Comparison of ENCODE assay signal across 27 cellular contexts in the genomic region with DNA sequence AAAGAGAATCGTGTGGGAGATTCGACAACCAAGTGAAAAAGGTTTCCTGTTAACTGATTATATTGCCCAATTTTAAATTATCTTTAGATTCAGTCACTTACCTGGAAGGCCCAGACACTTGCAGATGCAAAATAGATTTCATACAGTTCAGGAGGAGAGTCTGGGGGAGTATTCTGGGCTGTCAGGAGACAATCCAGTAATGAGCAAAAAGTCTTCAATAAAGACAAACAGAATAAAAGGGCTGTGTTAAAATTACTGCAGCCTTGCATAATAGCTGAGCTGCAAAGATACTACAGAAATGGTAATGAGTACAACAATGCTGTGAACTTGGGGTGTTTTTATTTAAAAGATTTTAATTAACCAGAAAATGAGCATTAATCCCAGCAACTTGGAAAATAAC.
"Had no signal": no experiment of that assay in that cellular context is flagged by ENCODE, and none has a peak within 500 bp of the region (broad histone marks: within the 10 kb centered on the region; RNA-seq: fewer than 3 reads in every experiment).

No MANE protein-coding gene starts in this region.

- H3K27ac ChIP-seq: stomach, suprapubic skin, testis, thoracic aorta, thyroid gland, tibial artery, tibial nerve, transverse colon, upper lobe of left lung, upper lobe of right lung, uterus, vagina had no signal

- H3K9me3 ChIP-seq: stomach, suprapubic skin, testis, thoracic aorta, thyroid gland, tibial artery, tibial nerve, transverse colon, upper lobe of left lung, upper lobe of right lung, uterus, vagina had no signal

- FAIRE-seq: urothelium cell line had no signal

- ATAC-seq: stimulated activated effector memory CD8-positive, alpha-beta T cell treated with anti-CD3 and anti-CD28 coated beads, Interleukin-12 subunit alpha, Interleukin-12 subunit beta, amount 100 ng/mL, for 72 hours; stimulated activated memory B cell treated with anti-CD40 and anti-IgM and Interleukin-4, amounts not matched to agents 10 μg/mL and 1 μg/mL and 100 μg/mL, for 72 hours; stimulated activated naive B cell treated with anti-CD40 and anti-IgM and Interleukin-4, amounts not matched to agents 10 μg/mL and 1 μg/mL and 100 μg/mL, for 72 hours; stimulated activated naive CD8-positive, alpha-beta T cell treated with anti-CD3 and anti-CD28 coated beads, Interleukin-15, amount 100 ng/mL, for 72 hours; stimulated activated naive CD8-positive, alpha-beta T cell treated with anti-CD3 and anti-CD28 coated beads, Interleukin-15, Interleukin-2, amounts not matched to agents 100 U/mL and 50 U/mL, for 24 hours; upper lobe of right lung had no signal

- H3K36me3 ChIP-seq: stomach, suprapubic skin, thoracic aorta, thyroid gland, tibial artery, tibial nerve, transverse colon, upper lobe of left lung, upper lobe of right lung, uterus, vagina had no signal

- DNase-seq: stimulated activated CD4-positive, alpha-beta T cell treated with anti-CD3 and anti-CD28 coated beads, Interleukin-2, amount 100 ng/mL, for 48 hours; stimulated activated CD4-positive, alpha-beta T cell treated with anti-CD3 and anti-CD28 coated beads, Interleukin-4, amount 100 ng/mL, for 1 hour; stimulated activated CD4-positive, alpha-beta T cell treated with anti-CD3 and anti-CD28 coated beads, Interleukin-4, amount 100 ng/mL, for 24 hours; stimulated activated CD4-positive, alpha-beta T cell treated with anti-CD3 and anti-CD28 coated beads, Interleukin-4, amount 100 ng/mL, for 4 hours; stimulated activated CD8-positive, alpha-beta memory T cell treated with anti-CD3 and anti-CD28 coated beads, Interleukin-4, amount 100 ng/mL, for 48 hours; stimulated activated naive B cell treated with anti-CD40 and anti-IgM and Interleukin-4, amounts not matched to agents 10 μg/mL and 1 μg/mL and 100 μg/mL, for 72 hours; stimulated activated naive CD4-positive, alpha-beta T cell; stimulated activated naive CD4-positive, alpha-beta T cell treated with Interleukin-2 at 50 U/mL for 16 hours; stimulated activated naive CD8-positive, alpha-beta T cell treated with anti-CD3 and anti-CD28 coated beads, Interleukin-15, amount 100 ng/mL, for 72 hours; stimulated activated naive CD8-positive, alpha-beta T cell treated with anti-CD3 and anti-CD28 coated beads, Interleukin-15, Interleukin-2, amounts not matched to agents 100 U/mL and 50 U/mL, for 24 hours; stomach; substantia nigra; testis; thyroid gland; tibial artery; transverse colon; trophoblast cell; upper lobe of left lung; upper lobe of right lung; uterus had no signal

- H3K4me3 ChIP-seq: stomach, suprapubic skin, testis, thoracic aorta, thyroid gland, tibial artery, tibial nerve, transverse colon, upper lobe of left lung, upper lobe of right lung, uterus, vagina had no signal

- H3K27me3 ChIP-seq: stomach, suprapubic skin, testis, thyroid gland, tibial nerve, transverse colon, upper lobe of left lung, upper lobe of right lung, uterus, vagina had no signal

- H3K4me1 ChIP-seq: stomach, testis, tibial nerve, transverse colon, upper lobe of left lung, upper lobe of right lung, uterus had no signal
